In the genomic region with DNA sequence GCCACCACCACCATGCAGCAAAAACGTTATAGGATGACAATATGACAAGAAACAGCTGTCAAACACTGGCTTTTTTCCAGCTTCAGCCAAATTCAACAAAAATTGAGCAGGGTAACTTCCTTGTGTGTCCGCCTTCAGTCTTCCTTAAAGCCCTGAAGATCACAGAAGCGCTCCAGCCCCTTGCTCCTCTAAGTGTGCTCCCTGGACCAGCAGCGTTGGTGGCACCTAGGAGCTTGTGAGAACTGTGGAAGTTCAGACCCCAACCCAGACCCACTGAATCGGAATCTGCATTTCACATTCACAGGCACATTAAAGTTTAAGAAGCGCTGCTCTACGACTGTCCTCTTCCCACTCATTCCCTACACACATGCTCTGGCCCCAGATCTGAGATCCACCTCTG, we compare ENCODE assay signal across 20 cellular contexts.
DNase-seq lines count a peak whose midpoint lies in the region; ATAC-seq and TF ChIP-seq lines count a peak whose summit lies in the region.
"Had no signal": no experiment of that assay in that cellular context is flagged by ENCODE, and none has a peak within 500 bp of the region (broad histone marks: within the 10 kb centered on the region; RNA-seq: fewer than 3 reads in every experiment).

No MANE protein-coding gene starts in this region.

- H3K27me3 ChIP-seq in cardiac muscle cell (no peaks in the 10 kb centered on the region), heart right ventricle (no peaks in the 10 kb centered on the region), endodermal cell (ENCODE audit: control insufficient read depth, insufficient read depth, low read length, poor library complexity, severe bottlenecking) (no peaks in the 10 kb centered on the region), sigmoid colon (no peaks in the 10 kb centered on the region)
- H3K27me3 ChIP-seq: BLaER1 treated with 17β-estradiol and CSF1 and Interleukin-3, amounts not matched to agents 10 nM and 100 nM had no signal

- WGBS in heart right ventricle, 2 donors: 84 to 85% methylated on average over 7 of the region's 7 CpGs
- 93 to 96% methylated on average over 4 to 7 of the region's 7 CpGs for whole genome bisulfite sequencing in endodermal cell (ENCODE audit: insufficient coverage in 1 of 2, insufficient read length in 1 of 2), 2 experiments
- WGBS in sigmoid colon, 2 donors: 81 to 86% methylated on average over 7 of the region's 7 CpGs

- no peak overlapping the region for H3K4me3 ChIP-seq in cardiac muscle cell
- no peak overlapping the region for H3K4me3 ChIP-seq in heart right ventricle
- no peak overlapping the region for H3K4me3 ChIP-seq in endodermal cell (ENCODE audit: low read length)
- no peak overlapping the region for H3K4me3 ChIP-seq in sigmoid colon
- H3K4me3 ChIP-seq: BLaER1 treated with 17β-estradiol and CSF1 and Interleukin-3, amounts not matched to agents 10 nM and 100 nM; GM12878 had no signal

- intact Hi-C loops in heart right ventricle (cut with DNase I): loop anchor here in 9 of 10 donors (5.0 to 10.0 kb wide), 11 partner anchors 72 to 436 kb away; partner anchors contain the start of gene LHFPL2 (in 1 of the 9)
- intact Hi-C loops in sigmoid colon (cut with DNase I): loop anchor here (2.0 kb wide), 1 partner anchor 428 kb away; no protein-coding TSS in a partner anchor

- ATAC-seq in heart right ventricle (no peak), HG02678 (IDR thresholded peaks at IDR 0.05; ENCODE audit: unreplicated experiment) (no peak)
- ATAC-seq: GM12878 had no signal

- no peak overlapping the region for H3K9ac ChIP-seq in endodermal cell (ENCODE audit: extremely low read depth, low read length, poor library complexity, severe bottlenecking)

- peaks cover 22% of the 10 kb centered on the region for H3K36me3 Mint-ChIP-seq in endodermal cell (ENCODE audit: low read depth)
- H3K36me3 Mint-ChIP-seq: CD4-positive, CD25-positive, alpha-beta regulatory T cell; CD8-positive, alpha-beta memory T cell had no signal

- H3K4me1 ChIP-seq in cardiac muscle cell (ENCODE audit: low read depth): peaks cover 60% of the 10 kb centered on the region
- H3K4me1 ChIP-seq in heart right ventricle: peaks cover 5 to 72% (median 46%) of the 10 kb centered on the region in 9 donors
- H3K4me1 ChIP-seq in endodermal cell (ENCODE audit: control insufficient read depth, insufficient read depth, low read length): peaks cover 10% of the 10 kb centered on the region
- H3K4me1 ChIP-seq in sigmoid colon: peaks cover 0 to 63% (median 42%) of the 10 kb centered on the region in 4 donors

- H3K36me3 ChIP-seq in cardiac muscle cell (peaks cover 3% of the 10 kb centered on the region), heart right ventricle (no peaks in the 10 kb centered on the region), endodermal cell (ENCODE audit: control insufficient read depth, insufficient read depth, low read length) (peaks cover 25% of the 10 kb centered on the region), sigmoid colon (no peaks in the 10 kb centered on the region)

- no peak overlapping the region for H3K4me3 Mint-ChIP-seq in endodermal cell
- H3K4me3 Mint-ChIP-seq: B cell; CD4-positive, CD25-positive, alpha-beta regulatory T cell; CD8-positive, alpha-beta memory T cell had no signal

- no peak for TF ChIP-seq CTCF in cardiac muscle cell (IDR thresholded peaks at IDR 0.05; ENCODE audit: low read depth, low read length)
- no peak for TF ChIP-seq CTCF in heart right ventricle (IDR thresholded peaks at IDR 0.05)
- TF ChIP-seq CTCF in endodermal cell (conservative IDR thresholded peaks at IDR 0.05): no peak
- TF ChIP-seq CTCF in sigmoid colon (IDR thresholded peaks at IDR 0.05): no peak

- peaks cover 50% of the 10 kb centered on the region for H3K4me1 Mint-ChIP-seq in endodermal cell
- H3K4me1 Mint-ChIP-seq: CD4-positive, CD25-positive, alpha-beta regulatory T cell had no signal

- H3K27ac ChIP-seq in cardiac muscle cell: peak overlapping the region; percentile 85
- H3K27ac ChIP-seq in heart right ventricle: peak overlapping the region in 3 of 10 donors; percentile 4 to 25 (median 21)
- no peak overlapping the region for H3K27ac ChIP-seq in endodermal cell (ENCODE audit: low read depth, low read length)
- peak overlapping the region in 1 of 4 donors; percentile 66 for H3K27ac ChIP-seq in sigmoid colon

- TF ChIP-seq POLR2A in sigmoid colon (IDR thresholded peaks at IDR 0.05): no peak

- no peak for TF ChIP-seq EP300 in sigmoid colon (IDR thresholded peaks at IDR 0.05)

- DNase-seq in cardiac muscle cell (ENCODE audit: low read depth in 1 of 2, low spot score in 1 of 2) (no peak), heart right ventricle (no peak), endodermal cell (no peak), sigmoid colon (peak; percentile 59), AG08396 (ENCODE audit: low spot score) (no peak), NCI-H69 (lab: John Stamatoyannopoulos, UW) (no peak)
- DNase-seq: 8988T; CD4-positive, CD25-positive, alpha-beta regulatory T cell; CD8-positive, alpha-beta memory T cell; COR-L47; DMS 273 treated with DMSO at 0.1 percent for 48 hours; DMS53; DND-41; EL; GOT3; H7 had no signal

- H3K9me3 ChIP-seq in cardiac muscle cell (ENCODE audit: low read depth): no peaks in the 10 kb centered on the region
- H3K9me3 ChIP-seq in heart right ventricle: no peaks in the 10 kb centered on the region
- no peaks in the 10 kb centered on the region for H3K9me3 ChIP-seq in endodermal cell (ENCODE audit: control insufficient read depth, low read length)
- H3K9me3 ChIP-seq in sigmoid colon: no peaks in the 10 kb centered on the region
- H3K9me3 ChIP-seq: BLaER1 treated with 17β-estradiol and CSF1 and Interleukin-3, amounts not matched to agents 10 nM and 100 nM had no signal

- no peaks in the 10 kb centered on the region for H3K9me3 Mint-ChIP-seq in endodermal cell
- H3K9me3 Mint-ChIP-seq: CD8-positive, alpha-beta memory T cell had no signal

- peak overlapping the region; percentile 69 for H3K27ac Mint-ChIP-seq in endodermal cell
- H3K27ac Mint-ChIP-seq: B cell; CD4-positive, CD25-positive, alpha-beta regulatory T cell; CD8-positive, alpha-beta memory T cell had no signal

- H3K27me3 Mint-ChIP-seq in endodermal cell (ENCODE audit: insufficient read depth): no peaks in the 10 kb centered on the region
- H3K27me3 Mint-ChIP-seq: B cell had no signal
